In the genomic region with DNA sequence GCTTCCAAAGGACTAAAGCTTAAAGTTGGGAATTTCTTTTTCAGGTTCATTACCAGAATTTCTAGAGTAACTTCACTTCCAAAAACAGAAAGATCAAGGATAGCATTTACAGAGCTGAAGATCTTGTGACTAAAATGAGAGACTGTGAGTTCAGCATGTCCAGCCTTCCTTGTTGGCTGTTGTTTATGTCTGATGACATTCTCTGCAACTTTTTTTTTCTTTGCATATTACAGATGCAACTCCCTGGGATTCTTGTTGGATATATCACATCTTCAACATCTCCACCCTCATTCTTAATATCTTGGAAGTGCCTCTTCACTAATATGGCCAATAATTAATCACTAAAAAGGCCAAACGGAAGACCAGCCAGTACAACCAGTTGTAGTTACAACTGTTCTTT, we compare ENCODE assay signal across 24 cellular contexts.
DNase-seq lines count a peak whose midpoint lies in the region; ATAC-seq, FAIRE-seq and TF ChIP-seq lines count a peak whose summit lies in the region.
"Had no signal": no experiment of that assay in that cellular context is flagged by ENCODE, and none has a peak within 500 bp of the region (broad histone marks: within the 10 kb centered on the region; RNA-seq: fewer than 3 reads in every experiment).

No MANE protein-coding gene starts in this region.

- in situ Hi-C loops in mammary epithelial cell (cut with MboI; ENCODE audit: low sequenced_read_pairs in 2 of 2) = loop anchor here in 1 of 2 donors (25.0 kb wide), 1 partner anchor 190 kb away; no protein-coding TSS in a partner anchor

- no peak overlapping the region for H3K4me3 Mint-ChIP-seq in MCF 10A (ENCODE audit: unreplicated experiment)
- no peak overlapping the region for H3K4me3 Mint-ChIP-seq in stimulated activated naive B cell treated with anti-CD40 and anti-IgM and Interleukin-4, amounts not matched to agents 10 μg/mL and 1 μg/mL and 100 μg/mL, for 72 hours
- H3K4me3 Mint-ChIP-seq: B cell; CD4-positive, CD25-positive, alpha-beta regulatory T cell; CD8-positive, alpha-beta T cell; HFFc6 had no signal

- no peak for TF ChIP-seq CTCF in MCF 10A (IDR thresholded peaks at IDR 0.05; ENCODE audit: unreplicated experiment)
- TF ChIP-seq CTCF in mammary epithelial cell (conservative IDR thresholded peaks at IDR 0.05 in 1 of 2, IDR thresholded peaks at IDR 0.05 in 1 of 2; ENCODE audit: extremely low read depth in 1 of 2, insufficient read depth in 1 of 2, low read depth in 1 of 2, low read length in 2 of 2) = no peak
- TF ChIP-seq CTCF in keratinocyte (optimal IDR thresholded peaks at IDR 0.05 in 1 of 3, IDR thresholded peaks at IDR 0.05 in 1 of 3, conservative IDR thresholded peaks at IDR 0.05 in 1 of 3; ENCODE audit: extremely low read depth in 1 of 3, insufficient read depth in 2 of 3, low read length in 3 of 3) = no peak

- CTCF ChIA-PET in MCF 10A (lab: Yijun Ruan, JAX) (interaction anchor here (0.6 to 0.7 kb wide), 3 partner anchors 42 to 200 kb away, joined by 3 to 5 read pairs (median 3); no protein-coding TSS in a partner anchor), mammary epithelial cell (lab: Charles Lee; ENCODE audit: low non-redundant PET) (no interaction called here)

- no peaks in the 10 kb centered on the region for H3K9me3 ChIP-seq in mammary epithelial cell (replicated peaks; ENCODE audit: insufficient read depth, low read length)
- H3K9me3 ChIP-seq in keratinocyte (ENCODE audit: control insufficient read depth, low read depth, low read length) = no peaks in the 10 kb centered on the region
- H3K9me3 ChIP-seq: Caco-2, HAP-1 had no signal

- H3K27ac ChIP-seq in mammary epithelial cell (ENCODE audit: insufficient read depth, low read depth, low read length) = no peak overlapping the region
- H3K27ac ChIP-seq in keratinocyte (ENCODE audit: control insufficient read depth, insufficient read depth, low read length) = peak overlapping the region; percentile 62
- H3K27ac ChIP-seq: 22Rv1, BLaER1, C4-2B had no signal

- 100% methylated on average over 1 of the region's 1 CpG for WGBS in mammary epithelial cell (ENCODE audit: low coverage, missing lambda C conversion rate)

- H3K4me2 ChIP-seq in mammary epithelial cell (ENCODE audit: insufficient read depth, low read depth, low read length) (no peak overlapping the region), keratinocyte (ENCODE audit: control insufficient read depth, extremely low read depth, insufficient read depth, low read depth, low read length) (no peak overlapping the region)
- H3K4me2 ChIP-seq: BLaER1 had no signal

- H3K4me3 ChIP-seq in mammary epithelial cell (replicated peaks in 1 of 3; ENCODE audit: insufficient read depth in 1 of 3, low read depth in 2 of 3, low read length in 3 of 3) (no peak overlapping the region), keratinocyte (ENCODE audit: control insufficient read depth in 2 of 3, extremely low read depth in 1 of 3, insufficient read depth in 2 of 3, low read depth in 1 of 3, low read length in 3 of 3) (no peak overlapping the region)
- H3K4me3 ChIP-seq: BLaER1, HAP-1 had no signal

- peak overlapping the region; percentile 33 for H3K27ac Mint-ChIP-seq in MCF 10A (ENCODE audit: low read depth, unreplicated experiment)
- no peak overlapping the region for H3K27ac Mint-ChIP-seq in stimulated activated naive B cell treated with anti-CD40 and anti-IgM and Interleukin-4, amounts not matched to agents 10 μg/mL and 1 μg/mL and 100 μg/mL, for 72 hours
- H3K27ac Mint-ChIP-seq: B cell; CD4-positive, CD25-positive, alpha-beta regulatory T cell; CD8-positive, alpha-beta T cell; HFFc6 had no signal

- no peaks in the 10 kb centered on the region for H3K4me1 ChIP-seq in mammary epithelial cell (ENCODE audit: insufficient read depth, low read length)
- H3K4me1 ChIP-seq in keratinocyte (ENCODE audit: control insufficient read depth, extremely low read depth, insufficient read depth, low read length) = no peaks in the 10 kb centered on the region
- H3K4me1 ChIP-seq: BLaER1, Caco-2, HAP-1 had no signal

- FAIRE-seq in keratinocyte (lab: Jason Lieb, UNC) = no peak
- FAIRE-seq: A204.1, G401.6, GM12892, H54 had no signal

- DNase-seq in MCF 10A (ENCODE audit: unreplicated experiment) (no peak), mammary epithelial cell (no peak), dedifferentiated amniotic fluid mesenchymal stem cell (ENCODE audit: extremely low spot score) (peak; percentile 40), keratinocyte (ENCODE audit: low read depth, low spot score) (no peak), epidermal melanocyte (ENCODE audit: insufficient read length, low spot score) (no peak), NCI-H1417 (lab: John Stamatoyannopoulos, UW) (no peak)
- no peak for DNase-seq in activated CD8-positive, alpha-beta memory T cell treated with anti-CD3 and anti-CD28 coated beads for 24 hours
- no peak for DNase-seq in stimulated activated naive B cell treated with anti-CD40 and anti-IgM and Interleukin-4, amounts not matched to agents 10 μg/mL and 1 μg/mL and 100 μg/mL, for 72 hours
- DNase-seq: Caco-2; CD4-positive, CD25-positive, alpha-beta regulatory T cell; CD8-positive, alpha-beta T cell; DMS153; DND-41; GOT3; HFFc6 had no signal

- no peaks in the 10 kb centered on the region for H3K27me3 Mint-ChIP-seq in MCF 10A (ENCODE audit: insufficient read depth, unreplicated experiment)
- H3K27me3 Mint-ChIP-seq in stimulated activated naive B cell treated with anti-CD40 and anti-IgM and Interleukin-4, amounts not matched to agents 10 μg/mL and 1 μg/mL and 100 μg/mL, for 72 hours = no peaks in the 10 kb centered on the region
- H3K27me3 Mint-ChIP-seq: B cell had no signal

- peaks cover 2% of the 10 kb centered on the region for H3K36me3 ChIP-seq in mammary epithelial cell (ENCODE audit: insufficient read depth, low read length)
- H3K36me3 ChIP-seq in keratinocyte (ENCODE audit: control insufficient read depth in 2 of 2, extremely low read depth in 1 of 2, insufficient read depth in 2 of 2, low read length in 2 of 2) = peaks cover 4 to 8% of the 10 kb centered on the region in 2 experiments
- H3K36me3 ChIP-seq: BLaER1, HAP-1 had no signal

- H4K20me1 ChIP-seq in mammary epithelial cell (ENCODE audit: insufficient read depth, low read length) = no peaks in the 10 kb centered on the region
- no peaks in the 10 kb centered on the region for H4K20me1 ChIP-seq in keratinocyte (ENCODE audit: control insufficient read depth, extremely low read depth, insufficient read depth, low read length)
- H4K20me1 ChIP-seq: BLaER1 had no signal

- peaks cover 16% of the 10 kb centered on the region for H3K4me1 Mint-ChIP-seq in MCF 10A (ENCODE audit: insufficient read depth, unreplicated experiment)
- H3K4me1 Mint-ChIP-seq in stimulated activated naive B cell treated with anti-CD40 and anti-IgM and Interleukin-4, amounts not matched to agents 10 μg/mL and 1 μg/mL and 100 μg/mL, for 72 hours = no peaks in the 10 kb centered on the region
- H3K4me1 Mint-ChIP-seq: B cell; CD4-positive, CD25-positive, alpha-beta regulatory T cell had no signal

- H3K9ac ChIP-seq in mammary epithelial cell (ENCODE audit: insufficient read depth, low read length) (no peak overlapping the region), keratinocyte (ENCODE audit: control insufficient read depth, extremely low read depth, insufficient read depth, low read length) (peak overlapping the region; percentile 10)
- H3K9ac ChIP-seq: BLaER1 had no signal

- BruUV-seq in MCF 10A (replicated peaks; lab: Mats Ljungman, UMichigan) = no TSS peak
- no TSS peak for BruUV-seq in mammary epithelial cell (replicated peaks; lab: Mats Ljungman, UMichigan)

- H2AFZ ChIP-seq in mammary epithelial cell (ENCODE audit: low read depth, low read length) (no peak overlapping the region), keratinocyte (ENCODE audit: control insufficient read depth, low read length) (no peak overlapping the region)

- H3K9me1 ChIP-seq in keratinocyte (ENCODE audit: control insufficient read depth, extremely low read depth, insufficient read depth, low read length) = no peaks in the 10 kb centered on the region

- intact Hi-C loops in MCF 10A (cut with micrococcal nuclease) (no loop called here), mammary epithelial cell (cut with micrococcal nuclease) (loop anchor here (1.0 kb wide), 1 partner anchor 49 kb away; no protein-coding TSS in a partner anchor)

- H3K36me3 Mint-ChIP-seq in MCF 10A (ENCODE audit: insufficient read depth, unreplicated experiment) = no peaks in the 10 kb centered on the region
- H3K36me3 Mint-ChIP-seq in stimulated activated naive B cell treated with anti-CD40 and anti-IgM and Interleukin-4, amounts not matched to agents 10 μg/mL and 1 μg/mL and 100 μg/mL, for 72 hours = no peaks in the 10 kb centered on the region
- H3K36me3 Mint-ChIP-seq: CD4-positive, CD25-positive, alpha-beta regulatory T cell; CD8-positive, alpha-beta T cell had no signal

- POLR2A ChIA-PET in MCF 10A (lab: Yijun Ruan, JAX) = interaction anchor here (0.8 kb wide), 1 partner anchor 32 kb away, joined by 3 read pairs; no protein-coding TSS in a partner anchor

- no peaks in the 10 kb centered on the region for H3K27me3 ChIP-seq in mammary epithelial cell (ENCODE audit: insufficient read depth, low read length)
- no peaks in the 10 kb centered on the region for H3K27me3 ChIP-seq in keratinocyte (ENCODE audit: control insufficient read depth, extremely low read depth, insufficient read depth, low read length)
- H3K27me3 ChIP-seq: BLaER1 had no signal

- dilution Hi-C loops in mammary epithelial cell (cut with HindIII; ENCODE audit: low sequenced_read_pairs) = loop anchor here (5.0 kb wide), 1 partner anchor 80 kb away; no protein-coding TSS in a partner anchor
- dilution Hi-C loops in keratinocyte (cut with MboI; ENCODE audit: extremely low pct_ligation_motif_present, low sequenced_read_pairs) = no loop called here

- no peak for ATAC-seq in stimulated activated naive B cell treated with anti-CD40 and anti-IgM and Interleukin-4, amounts not matched to agents 10 μg/mL and 1 μg/mL and 100 μg/mL, for 72 hours (replicated peaks)
- ATAC-seq: CD8-positive, alpha-beta T cell had no signal

- no peaks in the 10 kb centered on the region for H3K9me3 Mint-ChIP-seq in MCF 10A (ENCODE audit: unreplicated experiment)
- peaks cover 0 to 2% of the 10 kb centered on the region in 2 donors for H3K9me3 Mint-ChIP-seq in stimulated activated naive B cell treated with anti-CD40 and anti-IgM and Interleukin-4, amounts not matched to agents 10 μg/mL and 1 μg/mL and 100 μg/mL, for 72 hours

- H3K79me2 ChIP-seq in mammary epithelial cell (ENCODE audit: insufficient read depth, low read length) = peaks cover 76% of the 10 kb centered on the region
- peaks cover 73% of the 10 kb centered on the region for H3K79me2 ChIP-seq in keratinocyte (ENCODE audit: control insufficient read depth, insufficient read depth, low read length)
